In the genomic region with DNA sequence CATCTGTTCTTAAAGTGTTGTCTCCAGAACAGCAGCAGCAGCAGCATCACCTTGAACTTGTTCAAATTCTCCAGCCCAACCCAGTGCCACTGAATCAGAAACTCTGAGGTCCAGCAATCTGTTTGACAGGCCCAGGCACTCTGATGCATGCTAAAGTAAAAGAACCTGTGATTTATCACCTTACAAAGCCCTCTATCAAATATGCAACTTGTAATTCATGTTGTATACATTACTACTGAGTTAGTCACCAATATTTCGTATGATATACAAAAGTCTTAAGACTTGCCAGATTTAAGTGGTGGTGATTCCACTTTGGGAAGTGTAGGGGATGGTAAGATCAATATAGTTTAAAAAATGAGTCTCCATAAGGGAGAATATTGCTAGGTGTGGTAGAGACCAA, we compare ENCODE assay signal across 22 cellular contexts.
"Had no signal": no experiment of that assay in that cellular context is flagged by ENCODE, and none has a peak within 500 bp of the region (broad histone marks: within the 10 kb centered on the region; RNA-seq: fewer than 3 reads in every experiment).

No MANE protein-coding gene starts in this region.

- H3K36me3 ChIP-seq: esophagus muscularis mucosa, gastroesophageal sphincter, heart left ventricle, left lung, lower lobe of right lung had no signal

- DNase-seq: cortex of kidney; effector CD8-positive, alpha-beta T cell; effector memory CD8-positive, alpha-beta T cell; endodermal cell; heart left ventricle; hypothalamus; left cardiac atrium; left lung; left ventricle myocardium superior; lower lobe of right lung; mesenchymal stem cell; mucosa of descending colon; naive B cell had no signal

- H3K27ac ChIP-seq: esophagus muscularis mucosa, foreskin keratinocyte, gastroesophageal sphincter, hepatocyte, left lung, lower lobe of right lung had no signal

- H3K9me3 ChIP-seq: esophagus muscularis mucosa, gastroesophageal sphincter, heart left ventricle, left lung, lower lobe of right lung, mucosa of descending colon had no signal

- FAIRE-seq: colon, endometrium, frontal cortex, islet of Langerhans, keratinocyte had no signal

- H3K4me3 ChIP-seq: esophagus muscularis mucosa, gastroesophageal sphincter, heart left ventricle, hepatocyte, left lung, lower lobe of right lung, mucosa of descending colon had no signal

- H3K27me3 ChIP-seq: esophagus muscularis mucosa, foreskin keratinocyte, gastroesophageal sphincter, heart left ventricle, hepatocyte, left lung had no signal
